ENCODE assay signal across 8 cellular contexts in the genomic region with DNA sequence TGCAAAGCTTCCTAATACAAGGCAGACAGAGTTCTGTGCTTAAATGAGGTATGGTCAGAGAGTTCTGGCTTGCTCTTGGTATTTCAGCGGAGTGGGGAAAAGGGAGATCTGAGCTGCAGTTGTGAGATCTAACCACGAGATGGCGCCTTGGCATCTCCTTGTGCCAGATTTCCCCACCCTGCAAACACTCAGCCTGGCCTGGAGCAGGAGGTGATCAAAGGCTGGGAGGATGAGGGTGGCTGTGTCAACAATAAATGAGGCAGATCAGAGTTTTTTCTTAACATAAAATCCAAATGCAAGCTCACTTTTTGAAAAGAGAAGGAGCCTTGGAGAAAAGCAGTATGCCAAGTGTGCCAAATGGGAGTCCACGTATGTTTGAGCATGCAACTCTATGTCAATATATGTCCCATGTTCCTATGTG. TPM values are rescaled to one million over a fixed set of nuclear protein-coding genes. Genes with fewer than 3 reads are reported as not detected.
DNase-seq lines count a peak whose midpoint lies in the region; ATAC-seq, FAIRE-seq and TF ChIP-seq lines count a peak whose summit lies in the region.

No MANE protein-coding gene starts in this region.

- H3F3A ChIP-seq in GM23248 (ENCODE audit: insufficient read depth): peaks cover 10% of the 10 kb centered on the region

- POLR2A ChIA-PET in HepG2 (lab: Yijun Ruan, JAX): interaction anchor here (1.0 to 1.2 kb wide), 2 partner anchors 13 to 146 kb away, joined by 4 read pairs; a partner anchor contains a TSS

- TF ChIP-seq EP300 in HepG2 (IDR thresholded peaks at IDR 0.05; ENCODE audit: low read depth in 2 of 2, low read length in 2 of 2): no peak
- no peak for TF ChIP-seq EP300 in HepG2 (CRISPR knock-in tag; IDR thresholded peaks at IDR 0.05; ENCODE audit: borderline replicate concordance)

- FAIRE-seq in HepG2 (lab: Jason Lieb, UNC): peak; percentile 96

- no peaks in the 10 kb centered on the region for H3K79me2 ChIP-seq in GM23248 (ENCODE audit: insufficient read depth)
- H3K79me2 ChIP-seq in HepG2 (ENCODE audit: insufficient read depth, low read length): no peaks in the 10 kb centered on the region

- no TSS peak for BruUV-seq in HepG2 (replicated peaks; lab: Mats Ljungman, UMichigan)

- 19 to 20% methylated on average over 4 of the region's 4 CpGs for WGBS in GM23248 (ENCODE audit: low coverage in 1 of 2, low lambda C conversion rate in 2 of 2, missing lambda C conversion rate in 2 of 2), 2 experiments
- WGBS in HepG2 (ENCODE audit: low lambda C conversion rate): 28% methylated on average over 4 of the region's 4 CpGs

- TF ChIP-seq CTCF in AG10803 (conservative IDR thresholded peaks at IDR 0.05; ENCODE audit: low read length) (peak; percentile 96), coronary artery (IDR thresholded peaks at IDR 0.05) (peak; percentile 61), HepG2 (CRISPR knock-in tag; IDR thresholded peaks at IDR 0.05) (peak; percentile 95)

- peak; percentile 87 for TF ChIP-seq RAD21 in HepG2 (CRISPR knock-in tag; IDR thresholded peaks at IDR 0.05)

- TF ChIP-seq POLR2A in HepG2 (IDR thresholded peaks at IDR 0.05; ENCODE audit: insufficient read depth in 1 of 2, low read depth in 2 of 2, low read length in 2 of 2): no peak

- H2AFZ ChIP-seq in GM23248: no peak overlapping the region
- no peak overlapping the region for H2AFZ ChIP-seq in HepG2 (ENCODE audit: low read length)

- no peak overlapping the region for H3K4me2 ChIP-seq in GM23248 (ENCODE audit: unreplicated experiment)
- H3K4me2 ChIP-seq in HepG2 (ENCODE audit: low read depth, low read length): no peak overlapping the region

- H3K4me3 ChIP-seq in AG10803 (ENCODE audit: low read length) (no peak overlapping the region), GM23248 (no peak overlapping the region), coronary artery (no peak overlapping the region), HepG2 (replicated peaks in 1 of 3; ENCODE audit: insufficient read depth in 1 of 3, low read depth in 2 of 3, low read length in 3 of 3) (no peak overlapping the region)

- H3K36me3 ChIP-seq in GM23248 (ENCODE audit: low read depth) (no peaks in the 10 kb centered on the region), HepG2 (replicated peaks in 1 of 2; ENCODE audit: control insufficient read depth in 1 of 2, insufficient read depth in 2 of 2, low read length in 2 of 2) (peaks cover 0 to 5% of the 10 kb centered on the region in 2 experiments; a peak in 2 of 5 replicates)

- H3K27ac ChIP-seq in GM23248 (no peak overlapping the region), coronary artery (no peak overlapping the region), HepG2 (ENCODE audit: extremely low read length, insufficient read depth, low read length) (no peak overlapping the region)

- no peaks in the 10 kb centered on the region for H4K20me1 ChIP-seq in GM23248 (ENCODE audit: insufficient read depth)
- no peaks in the 10 kb centered on the region for H4K20me1 ChIP-seq in HepG2 (ENCODE audit: insufficient read depth, low read length)

- no peaks in the 10 kb centered on the region for H3K9me2 ChIP-seq in GM23248 (ENCODE audit: insufficient read depth)

- intact Hi-C loops in HepG2 (cut with micrococcal nuclease; ENCODE audit: unreplicated experiment): loop anchor here (1.0 kb wide), 3 partner anchors 146 to 205 kb away; no protein-coding TSS in a partner anchor

- peak; percentile 60 for DNase-seq in AG10803 (ENCODE audit: low read depth)
- DNase-seq in GM23248: peak; percentile 79
- peak; percentile 55 to 78 for DNase-seq in NCI-H446 (lab: John Stamatoyannopoulos, UW)
- DNase-seq in activated CD4-positive, alpha-beta T cell treated with anti-CD3 and anti-CD28 coated beads for 4 hours: peak; percentile 54 to 66
- DNase-seq in coronary artery (ENCODE audit: low spot score): peak; percentile 73
- DNase-seq in HepG2 (ENCODE audit: low spot score): peak; percentile 60
- peak; percentile 34 for DNase-seq in stimulated activated CD8-positive, alpha-beta memory T cell treated with anti-CD3 and anti-CD28 coated beads, Interleukin-15, amount 100 ng/mL, for 1 hour (ENCODE audit: low read depth)

- in situ Hi-C loops in GM23248 (cut with MboI): no loop called here
- in situ Hi-C loops in HepG2 (cut with HindIII; ENCODE audit: extremely low pct_ligation_motif_present, low pct_unique_long_range_greater_than_20kb): loop anchor here (5.0 kb wide), 1 partner anchor 148 kb away; a partner anchor contains a TSS

- no peak overlapping the region for H3K9ac ChIP-seq in GM23248
- H3K9ac ChIP-seq in HepG2 (ENCODE audit: insufficient read depth, low read depth, low read length): no peak overlapping the region

- H3K4me1 ChIP-seq in GM23248 (ENCODE audit: insufficient read depth): peaks cover 13% of the 10 kb centered on the region
- H3K4me1 ChIP-seq in HepG2 (ENCODE audit: insufficient read depth, low read length): 0 out of 2 replicates have a peak, but pooled peaks cover 5% of the 10 kb centered on the region

- H3K9me3 ChIP-seq in GM23248 (ENCODE audit: low read depth): no peaks in the 10 kb centered on the region
- H3K9me3 ChIP-seq in HepG2 (ENCODE audit: low read length): no peaks in the 10 kb centered on the region

- ATAC-seq in HepG2: peak; percentile 62
- no peak for ATAC-seq in HG02623 (IDR thresholded peaks at IDR 0.05; ENCODE audit: unreplicated experiment)

- H3K27me3 ChIP-seq in GM23248 (replicated peaks; ENCODE audit: insufficient read depth) (no peaks in the 10 kb centered on the region), HepG2 (ENCODE audit: control insufficient read depth in 1 of 2, insufficient read depth in 2 of 2, low read length in 2 of 2) (peaks cover 0 to 10% of the 10 kb centered on the region in 2 experiments; a peak in 1 of 5 replicates)

- CTCF ChIA-PET in HepG2 (lab: Yijun Ruan, JAX; ENCODE audit: low intra/inter-chr PET ratio, low total read pairs): interaction anchor here (1.2 to 2.2 kb wide), 6 partner anchors 77 to 206 kb away, joined by 3 to 20 read pairs (median 10); no protein-coding TSS in a partner anchor

RNA-seq across cellular contexts. Expression of a gene that starts 4.1 kb away (rescaled TPM):
- not detected in 2 replicates for total RNA-seq in GM23248 (2014; rRNA removed; shearing (Covaris generic))
- polyA plus RNA-seq in GM23248 (2016; fragmentation: Nextera tagmentation; extraction: Ambion mirVana) (0.18 TPM in 1 of 2 replicates, not detected in the other), HepG2 (2011; rRNA removed) (0.41 and 0.46 TPM in 2 replicates)
- 0.31 and 0.44 TPM in 2 replicates for total RNA-seq in HepG2 (2016; rRNA removed; fragmentation: Illumina TruSeq; extraction: Trizol)
- total RNA-seq in HepG2 (2016; cell fraction: cytosol; rRNA removed; fragmentation: Illumina TruSeq; extraction: Trizol; ENCODE audit: low read depth): 0.18 TPM in 1 of 2 replicates, not detected in the other
- 0.17 and 0.49 TPM in 2 replicates for total RNA-seq in HepG2 (2016; cell fraction: insoluble cytoplasmic fraction; rRNA removed; fragmentation: Illumina TruSeq; extraction: Trizol)
- total RNA-seq in HepG2 (2016; cell fraction: membrane; rRNA removed; fragmentation: Illumina TruSeq; extraction: Trizol): 0.12 and 0.17 TPM in 2 replicates
- total RNA-seq in HepG2 (2016; cell fraction: nucleus; rRNA removed; fragmentation: Illumina TruSeq; extraction: Trizol): 0.47 and 0.53 TPM in 2 replicates
- 0.32 and 0.42 TPM in 2 replicates for polyA plus RNA-seq in HepG2 (2011; cell fraction: cytosol; rRNA removed)
- 2.1 and 2.2 TPM in 2 replicates for polyA plus RNA-seq in HepG2 (2011; cell fraction: nucleus; rRNA removed)
- polyA plus RNA-seq in HepG2 (2012): 0.56 and 0.88 TPM in 2 replicates
- 0.12 TPM in 1 of 2 replicates, not detected in the other for polyA plus RNA-seq in HepG2 (2016; cell fraction: cytosol; fragmentation: Illumina TruSeq; extraction: Trizol; ENCODE audit: low read depth)
- 0.28 and 0.50 TPM in 2 replicates for polyA plus RNA-seq in HepG2 (2016; cell fraction: insoluble cytoplasmic fraction; fragmentation: Illumina TruSeq; extraction: Trizol; ENCODE audit: low read depth)
- polyA plus RNA-seq in HepG2 (2016; cell fraction: membrane; fragmentation: Illumina TruSeq; extraction: Trizol; ENCODE audit: low read depth): 0.08 and 0.26 TPM in 2 replicates
- 1.5 and 1.9 TPM in 2 replicates for polyA plus RNA-seq in HepG2 (2016; cell fraction: nucleus; fragmentation: Illumina TruSeq; extraction: Trizol; ENCODE audit: insufficient read depth, low read depth)
- polyA minus RNA-seq in HepG2 (2011; rRNA and poly(A)+ RNA removed; ENCODE audit: low replicate concordance): 0.08 and 0.12 TPM in 2 replicates
- not detected in 2 replicates for polyA minus RNA-seq in HepG2 (2011; cell fraction: cytosol; rRNA and poly(A)+ RNA removed)
- 0.50 and 0.52 TPM in 2 replicates for polyA minus RNA-seq in HepG2 (2011; cell fraction: nucleus; rRNA and poly(A)+ RNA removed)

RNA-seq across cellular contexts. Expression of a gene that starts 11.4 kb away (rescaled TPM):
- total RNA-seq in GM23248 (2014; rRNA removed; shearing (Covaris generic)): 34.1 and 39.7 TPM in 2 replicates
- polyA plus RNA-seq in GM23248 (2016; fragmentation: Nextera tagmentation; extraction: Ambion mirVana): 29.6 and 30.2 TPM in 2 replicates
- 9.1 and 9.3 TPM in 2 replicates for total RNA-seq in HepG2 (2016; rRNA removed; fragmentation: Illumina TruSeq; extraction: Trizol)
- 0.88 and 1.1 TPM in 2 replicates for total RNA-seq in HepG2 (2016; cell fraction: cytosol; rRNA removed; fragmentation: Illumina TruSeq; extraction: Trizol; ENCODE audit: low read depth)
- 7.2 and 8.9 TPM in 2 replicates for total RNA-seq in HepG2 (2016; cell fraction: insoluble cytoplasmic fraction; rRNA removed; fragmentation: Illumina TruSeq; extraction: Trizol)
- total RNA-seq in HepG2 (2016; cell fraction: membrane; rRNA removed; fragmentation: Illumina TruSeq; extraction: Trizol): 3.5 and 3.6 TPM in 2 replicates
- total RNA-seq in HepG2 (2016; cell fraction: nucleus; rRNA removed; fragmentation: Illumina TruSeq; extraction: Trizol): 6.6 and 8.7 TPM in 2 replicates
- polyA plus RNA-seq in HepG2 (2011; rRNA removed): 6.6 and 11.0 TPM in 2 replicates
- polyA plus RNA-seq in HepG2 (2011; cell fraction: cytosol; rRNA removed): 4.6 and 5.4 TPM in 2 replicates
- 26.7 and 28.4 TPM in 2 replicates for polyA plus RNA-seq in HepG2 (2011; cell fraction: nucleus; rRNA removed)
- 4.4 and 7.0 TPM in 2 replicates for polyA plus RNA-seq in HepG2 (2012)
- 0.55 and 0.77 TPM in 2 replicates for polyA plus RNA-seq in HepG2 (2016; cell fraction: cytosol; fragmentation: Illumina TruSeq; extraction: Trizol; ENCODE audit: low read depth)
- 7.4 and 8.8 TPM in 2 replicates for polyA plus RNA-seq in HepG2 (2016; cell fraction: insoluble cytoplasmic fraction; fragmentation: Illumina TruSeq; extraction: Trizol; ENCODE audit: low read depth)
- 1.8 and 1.9 TPM in 2 replicates for polyA plus RNA-seq in HepG2 (2016; cell fraction: membrane; fragmentation: Illumina TruSeq; extraction: Trizol; ENCODE audit: low read depth)
- polyA plus RNA-seq in HepG2 (2016; cell fraction: nucleus; fragmentation: Illumina TruSeq; extraction: Trizol; ENCODE audit: insufficient read depth, low read depth): 15.1 and 16.2 TPM in 2 replicates
- polyA minus RNA-seq in HepG2 (2011; rRNA and poly(A)+ RNA removed; ENCODE audit: low replicate concordance): 18.1 and 18.4 TPM in 2 replicates
- 5.1 and 5.9 TPM in 2 replicates for polyA minus RNA-seq in HepG2 (2011; cell fraction: cytosol; rRNA and poly(A)+ RNA removed)
- polyA minus RNA-seq in HepG2 (2011; cell fraction: nucleus; rRNA and poly(A)+ RNA removed): 12.4 and 15.2 TPM in 2 replicates

RNA-seq across cellular contexts. Expression of a gene that starts 11.8 kb away (rescaled TPM):
- 24.4 and 28.3 TPM in 2 replicates for total RNA-seq in GM23248 (2014; rRNA removed; shearing (Covaris generic))
- 16.6 and 18.1 TPM in 2 replicates for polyA plus RNA-seq in GM23248 (2016; fragmentation: Nextera tagmentation; extraction: Ambion mirVana)
- 15.9 and 33.4 TPM in 2 replicates for total RNA-seq in HepG2 (2016; rRNA removed; fragmentation: Illumina TruSeq; extraction: Trizol)
- 9.6 and 9.8 TPM in 2 replicates for total RNA-seq in HepG2 (2016; cell fraction: cytosol; rRNA removed; fragmentation: Illumina TruSeq; extraction: Trizol; ENCODE audit: low read depth)
- total RNA-seq in HepG2 (2016; cell fraction: insoluble cytoplasmic fraction; rRNA removed; fragmentation: Illumina TruSeq; extraction: Trizol): 14.8 and 30.6 TPM in 2 replicates
- 17.2 and 17.3 TPM in 2 replicates for total RNA-seq in HepG2 (2016; cell fraction: membrane; rRNA removed; fragmentation: Illumina TruSeq; extraction: Trizol)
- 54.0 and 56.5 TPM in 2 replicates for total RNA-seq in HepG2 (2016; cell fraction: nucleus; rRNA removed; fragmentation: Illumina TruSeq; extraction: Trizol)
- polyA plus RNA-seq in HepG2 (2011; rRNA removed): 74.3 and 82.6 TPM in 2 replicates
- polyA plus RNA-seq in HepG2 (2011; cell fraction: cytosol; rRNA removed): 42.1 and 57.2 TPM in 2 replicates
- 80.2 and 103 TPM in 2 replicates for polyA plus RNA-seq in HepG2 (2011; cell fraction: nucleus; rRNA removed)
- polyA plus RNA-seq in HepG2 (2012): 46.0 and 51.9 TPM in 2 replicates
- 2.8 and 3.0 TPM in 2 replicates for polyA plus RNA-seq in HepG2 (2016; cell fraction: cytosol; fragmentation: Illumina TruSeq; extraction: Trizol; ENCODE audit: low read depth)
- 8.0 and 11.3 TPM in 2 replicates for polyA plus RNA-seq in HepG2 (2016; cell fraction: insoluble cytoplasmic fraction; fragmentation: Illumina TruSeq; extraction: Trizol; ENCODE audit: low read depth)
- 7.6 and 8.2 TPM in 2 replicates for polyA plus RNA-seq in HepG2 (2016; cell fraction: membrane; fragmentation: Illumina TruSeq; extraction: Trizol; ENCODE audit: low read depth)
- 50.7 and 54.2 TPM in 2 replicates for polyA plus RNA-seq in HepG2 (2016; cell fraction: nucleus; fragmentation: Illumina TruSeq; extraction: Trizol; ENCODE audit: insufficient read depth, low read depth)
- polyA minus RNA-seq in HepG2 (2011; rRNA and poly(A)+ RNA removed; ENCODE audit: low replicate concordance): 53.1 and 74.5 TPM in 2 replicates
- 37.6 and 52.7 TPM in 2 replicates for polyA minus RNA-seq in HepG2 (2011; cell fraction: cytosol; rRNA and poly(A)+ RNA removed)
- 116 and 145 TPM in 2 replicates for polyA minus RNA-seq in HepG2 (2011; cell fraction: nucleus; rRNA and poly(A)+ RNA removed)
